ENCODE assay signal across 1 cellular context in genomic region chr7:151204383-151205032, GRCh38.
TF ChIP-seq lines count a peak whose summit lies in the region.

No MANE protein-coding gene starts in this region.

TF ChIP-seq in SK-N-SH treated with all-trans-retinoic acid at 6 μM for 48 hours, 23 proteins besides CTCF, POLR2A, EP300 and RAD21 (continued from another document):
- TF ChIP-seq POU6F1 (CRISPR knock-in tag; IDR thresholded peaks at IDR 0.05; ENCODE audit: borderline replicate concordance, low read depth) (no peak), TOX (CRISPR knock-in tag; IDR thresholded peaks at IDR 0.05; ENCODE audit: borderline replicate concordance) (no peak), ZFP3 (CRISPR knock-in tag; IDR thresholded peaks at IDR 0.05) (no peak), TSHZ2 (CRISPR knock-in tag; IDR thresholded peaks at IDR 0.05) (no peak), SNAI2 (CRISPR knock-in tag; IDR thresholded peaks at IDR 0.05) (no peak), OSR1 (CRISPR knock-in tag; IDR thresholded peaks at IDR 0.05) (no peak)
